ENCODE assay signal across 22 cellular contexts in the genomic region with DNA sequence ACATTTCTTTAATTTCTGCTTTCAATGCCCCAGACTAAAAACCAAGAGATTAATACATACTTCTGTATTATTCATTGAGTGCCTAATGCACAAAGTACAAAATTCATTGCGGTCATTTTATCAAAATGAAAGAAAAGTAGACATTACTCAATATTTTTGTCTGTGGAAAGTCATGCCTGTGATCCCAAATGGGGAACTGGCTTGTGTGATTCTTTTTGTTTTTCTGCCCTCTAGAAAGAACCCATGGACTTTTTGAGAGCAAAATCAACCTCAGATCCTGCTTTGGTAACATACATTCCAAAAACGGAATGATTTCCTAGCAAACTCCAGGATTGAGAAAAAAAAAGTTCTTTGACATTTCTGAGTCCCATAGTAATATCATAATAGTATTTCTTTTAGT.
"Had no signal": no experiment of that assay in that cellular context is flagged by ENCODE, and none has a peak within 500 bp of the region (broad histone marks: within the 10 kb centered on the region; RNA-seq: fewer than 3 reads in every experiment).

No MANE protein-coding gene starts in this region.

- H3K4me3 ChIP-seq: breast epithelium, heart right ventricle, mucosa of descending colon, sigmoid colon, spleen, tibial nerve had no signal

- ATAC-seq: activated CD8-positive, alpha-beta memory T cell treated with anti-CD3 and anti-CD28 coated beads, Interleukin-2, amount 10 ng/mL, durations not matched to agents 7 days and 5 days; activated CD8-positive, alpha-beta T cell treated with anti-CD3 and anti-CD28 coated beads for 36 hours; heart right ventricle; left colon; mucosa of descending colon had no signal

- DNase-seq: activated CD4-positive, alpha-beta T cell treated with anti-CD3 and anti-CD28 coated beads, Interleukin-2, amount 10 ng/mL, durations not matched to agents 7 days and 5 days; activated CD4-positive, CD25-positive, alpha-beta regulatory T cell treated with anti-CD3 and anti-CD28 coated beads, Interleukin-2, amount 50 U/mL, for 72 hours; activated CD8-positive, alpha-beta memory T cell treated with anti-CD3 and anti-CD28 coated beads, Interleukin-2, amount 10 ng/mL, durations not matched to agents 7 days and 5 days; activated CD8-positive, alpha-beta T cell treated with anti-CD3 and anti-CD28 coated beads for 36 hours; activated gamma-delta T cell treated with Interleukin-2 at 50 U/mL for 16 hours; aorta; effector CD4-positive, alpha-beta T cell; erythroblast; heart right ventricle; left colon; mucosa of descending colon; nucleus accumbens; posterior cingulate gyrus; sigmoid colon; spleen; stimulated activated CD4-positive, alpha-beta T cell treated with anti-CD3 and anti-CD28 coated beads, Interleukin-4, amount 100 ng/mL, for 1 hour; stimulated activated naive CD4-positive, alpha-beta T cell treated with Interleukin-2 at 50 U/mL for 16 hours; T-helper 1 cell; WERI-Rb-1 had no signal

- H3K27ac ChIP-seq: breast epithelium, sigmoid colon, spleen, tibial nerve, WERI-Rb-1 had no signal

- H3K27me3 Mint-ChIP-seq: activated CD4-positive, alpha-beta T cell treated with anti-CD3 and anti-CD28 coated beads, Interleukin-2, amount 10 ng/mL, durations not matched to agents 7 days and 5 days; activated CD8-positive, alpha-beta memory T cell treated with anti-CD3 and anti-CD28 coated beads, Interleukin-2, amount 10 ng/mL, durations not matched to agents 7 days and 5 days; activated CD8-positive, alpha-beta T cell treated with anti-CD3 and anti-CD28 coated beads for 36 hours; activated naive CD4-positive, alpha-beta T cell treated with anti-CD3 and anti-CD28 coated beads, Interleukin-2, amount 50 U/mL, for 24 hours had no signal

- H3K4me1 ChIP-seq: breast epithelium, heart right ventricle, spleen, tibial nerve had no signal

- H3K9me3 ChIP-seq: breast epithelium, heart right ventricle, mucosa of descending colon, sigmoid colon, tibial nerve had no signal

- H3K27me3 ChIP-seq: breast epithelium, heart right ventricle, sigmoid colon, spleen, tibial nerve had no signal

- H3K4me3 Mint-ChIP-seq: activated CD4-positive, alpha-beta T cell treated with anti-CD3 and anti-CD28 coated beads, Interleukin-2, amount 10 ng/mL, durations not matched to agents 7 days and 5 days; activated CD8-positive, alpha-beta memory T cell treated with anti-CD3 and anti-CD28 coated beads, Interleukin-2, amount 10 ng/mL, durations not matched to agents 7 days and 5 days; activated CD8-positive, alpha-beta T cell treated with anti-CD3 and anti-CD28 coated beads for 36 hours; activated naive CD4-positive, alpha-beta T cell treated with anti-CD3 and anti-CD28 coated beads, Interleukin-2, amount 50 U/mL, for 24 hours had no signal

- H3K9me3 Mint-ChIP-seq: activated CD4-positive, alpha-beta T cell treated with anti-CD3 and anti-CD28 coated beads, Interleukin-2, amount 10 ng/mL, durations not matched to agents 7 days and 5 days; activated naive CD4-positive, alpha-beta T cell treated with anti-CD3 and anti-CD28 coated beads, Interleukin-2, amount 50 U/mL, for 24 hours had no signal

- H3K36me3 Mint-ChIP-seq: activated CD8-positive, alpha-beta memory T cell treated with anti-CD3 and anti-CD28 coated beads, Interleukin-2, amount 10 ng/mL, durations not matched to agents 7 days and 5 days; activated naive CD4-positive, alpha-beta T cell treated with anti-CD3 and anti-CD28 coated beads, Interleukin-2, amount 50 U/mL, for 24 hours had no signal

- H3K4me1 Mint-ChIP-seq: activated CD4-positive, alpha-beta T cell treated with anti-CD3 and anti-CD28 coated beads, Interleukin-2, amount 10 ng/mL, durations not matched to agents 7 days and 5 days; activated CD8-positive, alpha-beta memory T cell treated with anti-CD3 and anti-CD28 coated beads, Interleukin-2, amount 10 ng/mL, durations not matched to agents 7 days and 5 days; activated naive CD4-positive, alpha-beta T cell treated with anti-CD3 and anti-CD28 coated beads, Interleukin-2, amount 50 U/mL, for 24 hours had no signal

- H3K36me3 ChIP-seq: breast epithelium, heart right ventricle, sigmoid colon, spleen, tibial nerve, WERI-Rb-1 had no signal

- H3K27ac Mint-ChIP-seq: activated CD4-positive, alpha-beta T cell treated with anti-CD3 and anti-CD28 coated beads, Interleukin-2, amount 10 ng/mL, durations not matched to agents 7 days and 5 days; activated CD8-positive, alpha-beta memory T cell treated with anti-CD3 and anti-CD28 coated beads, Interleukin-2, amount 10 ng/mL, durations not matched to agents 7 days and 5 days; activated CD8-positive, alpha-beta T cell treated with anti-CD3 and anti-CD28 coated beads for 36 hours; activated naive CD4-positive, alpha-beta T cell treated with anti-CD3 and anti-CD28 coated beads, Interleukin-2, amount 50 U/mL, for 24 hours had no signal
